ENCODE assay signal across 1 cellular context in genomic region chr10:79430506-79430905, GRCh38.
TF ChIP-seq lines count a peak whose summit lies in the region.

No MANE protein-coding gene starts in this region.

TF ChIP-seq in HepG2, 621 proteins besides CTCF, POLR2A, EP300 and RAD21:
- no peak for TF ChIP-seq GATAD1 (CRISPR knock-in tag; IDR thresholded peaks at IDR 0.05)
- TF ChIP-seq ZC3H13 (CRISPR knock-in tag; IDR thresholded peaks at IDR 0.05): no peak
- no peak for TF ChIP-seq U2AF1 (optimal IDR thresholded peaks at IDR 0.05; ENCODE audit: low read depth, low read length)
- TF ChIP-seq NFE2L2 (IDR thresholded peaks at IDR 0.05; ENCODE audit: low read length): no peak
- no peak for TF ChIP-seq TBL1XR1 (IDR thresholded peaks at IDR 0.05; ENCODE audit: borderline replicate concordance, low read length, partially characterized antibody)
- no peak for TF ChIP-seq ZNF546 (CRISPR knock-in tag; conservative IDR thresholded peaks at IDR 0.05)
- TF ChIP-seq, protein P1, sequence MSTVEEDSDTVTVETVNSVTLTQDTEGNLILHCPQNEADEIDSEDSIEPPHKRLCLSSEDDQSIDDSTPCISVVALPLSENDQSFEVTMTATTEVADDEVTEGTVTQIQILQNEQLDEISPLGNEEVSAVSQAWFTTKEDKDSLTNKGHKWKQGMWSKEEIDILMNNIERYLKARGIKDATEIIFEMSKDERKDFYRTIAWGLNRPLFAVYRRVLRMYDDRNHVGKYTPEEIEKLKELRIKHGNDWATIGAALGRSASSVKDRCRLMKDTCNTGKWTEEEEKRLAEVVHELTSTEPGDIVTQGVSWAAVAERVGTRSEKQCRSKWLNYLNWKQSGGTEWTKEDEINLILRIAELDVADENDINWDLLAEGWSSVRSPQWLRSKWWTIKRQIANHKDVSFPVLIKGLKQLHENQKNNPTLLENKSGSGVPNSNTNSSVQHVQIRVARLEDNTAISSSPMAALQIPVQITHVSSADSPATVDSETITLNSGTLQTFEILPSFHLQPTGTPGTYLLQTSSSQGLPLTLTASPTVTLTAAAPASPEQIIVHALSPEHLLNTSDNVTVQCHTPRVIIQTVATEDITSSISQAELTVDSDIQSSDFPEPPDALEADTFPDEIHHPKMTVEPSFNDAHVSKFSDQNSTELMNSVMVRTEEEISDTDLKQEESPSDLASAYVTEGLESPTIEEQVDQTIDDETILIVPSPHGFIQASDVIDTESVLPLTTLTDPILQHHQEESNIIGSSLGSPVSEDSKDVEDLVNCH (CRISPR knock-in tag; IDR thresholded peaks at IDR 0.05): no peak
- no peak for TF ChIP-seq ZNF737 (CRISPR knock-in tag; IDR thresholded peaks at IDR 0.05; ENCODE audit: borderline replicate concordance)
- no peak for TF ChIP-seq POLR2AphosphoS5 (IDR thresholded peaks at IDR 0.05; ENCODE audit: low read depth, low read length)
- TF ChIP-seq SALL2 (CRISPR knock-in tag; IDR thresholded peaks at IDR 0.05): no peak
TF ChIP-seq in HepG2: peak in this region for 0.
